In genomic region chr11:73387594-73388021, GRCh38 we compare ENCODE assay signal across 11 cellular contexts. TPM values are rescaled to one million over a fixed set of nuclear protein-coding genes. Genes with fewer than 3 reads are reported as not detected.
A peak's percentile ranks its signal among the peaks of the same experiment; 100 is the strongest.
DNase-seq lines count a peak whose midpoint lies in the region; ATAC-seq and TF ChIP-seq lines count a peak whose summit lies in the region.
"Had no signal": no experiment of that assay in that cellular context is flagged by ENCODE, and none has a peak within 500 bp of the region (broad histone marks: within the 10 kb centered on the region; RNA-seq: fewer than 3 reads in every experiment).

No MANE protein-coding gene starts in this region.

- no peak for ATAC-seq in effector memory CD8-positive, alpha-beta T cell (replicated peaks)
- peak; percentile 79 to 81 for ATAC-seq in gastrocnemius medialis

- no peaks in the 10 kb centered on the region for H3K9me3 Mint-ChIP-seq in activated CD4-positive, alpha-beta T cell treated with anti-CD3 and anti-CD28 coated beads, Interleukin-2, amount 10 ng/mL, durations not matched to agents 7 days and 5 days
- H3K9me3 Mint-ChIP-seq in activated CD4-positive, alpha-beta T cell treated with anti-CD3 and anti-CD28 coated beads, Interleukin-2, amount 10 ng/mL, durations not matched to agents 24 days and 14 days: no peaks in the 10 kb centered on the region
- no peaks in the 10 kb centered on the region for H3K9me3 Mint-ChIP-seq in effector memory CD8-positive, alpha-beta T cell

- TF ChIP-seq POLR2A in gastrocnemius medialis (IDR thresholded peaks at IDR 0.05) (peak; percentile 6 to 17), vagina (IDR thresholded peaks at IDR 0.05) (no peak)

- intact Hi-C loops in activated CD4-positive, alpha-beta T cell treated with anti-CD3 and anti-CD28 coated beads, Interleukin-2, amount 10 ng/mL, durations not matched to agents 24 days and 14 days (cut with micrococcal nuclease): no loop called here
- intact Hi-C loops in gastrocnemius medialis (cut with DNase I; ENCODE audit: low total_unique reads) (loop anchor here (10.0 kb wide), 1 partner anchor 627 kb away; no protein-coding TSS in a partner anchor), vagina (cut with DNase I) (no loop called here)

- H3K4me3 ChIP-seq in gastrocnemius medialis (peak overlapping the region in 2 of 4 donors; percentile 5 to 10), vagina (no peak overlapping the region)
- H3K4me3 ChIP-seq: HAP-1, uterus had no signal

- no peak for DNase-seq in activated CD4-positive, alpha-beta T cell treated with anti-CD3 and anti-CD28 coated beads, Interleukin-2, amount 10 ng/mL, durations not matched to agents 7 days and 5 days
- no peak for DNase-seq in activated CD4-positive, alpha-beta T cell treated with anti-CD3 and anti-CD28 coated beads, Interleukin-2, amount 10 ng/mL, durations not matched to agents 24 days and 14 days
- peak; percentile 41 for DNase-seq in NCI-H69 (lab: John Stamatoyannopoulos, UW)
- DNase-seq in effector memory CD8-positive, alpha-beta T cell: no peak
- peak; percentile 83 to 97 for DNase-seq in gastrocnemius medialis
- no peak for DNase-seq in UCSD-AML1 (lab: John Stamatoyannopoulos, UW; ENCODE audit: unreplicated experiment)
- DNase-seq in HuH-7.5 (ENCODE audit: low spot score): no peak
- DNase-seq in vagina (ENCODE audit: extremely low spot score in 2 of 2): no peak
- DNase-seq: stimulated activated CD4-positive, alpha-beta T cell treated with anti-CD3 and anti-CD28 coated beads, Interleukin-2, amount 100 ng/mL, for 24 hours; uterus had no signal

- peak overlapping the region; percentile 89 for H3K27ac Mint-ChIP-seq in activated CD4-positive, alpha-beta T cell treated with anti-CD3 and anti-CD28 coated beads, Interleukin-2, amount 10 ng/mL, durations not matched to agents 7 days and 5 days
- H3K27ac Mint-ChIP-seq in activated CD4-positive, alpha-beta T cell treated with anti-CD3 and anti-CD28 coated beads, Interleukin-2, amount 10 ng/mL, durations not matched to agents 24 days and 14 days: no peak overlapping the region
- H3K27ac Mint-ChIP-seq in effector memory CD8-positive, alpha-beta T cell: peak overlapping the region; percentile 64 to 89

- in situ Hi-C loops in gastrocnemius medialis (cut with MboI; ENCODE audit: low sequenced_read_pairs in 4 of 4): no loop called here

- H3K27me3 ChIP-seq in gastrocnemius medialis: no peaks in the 10 kb centered on the region
- no peaks in the 10 kb centered on the region for H3K27me3 ChIP-seq in vagina
- H3K27me3 ChIP-seq: uterus had no signal

- CTCF ChIA-PET in activated CD4-positive, alpha-beta T cell treated with anti-CD3 and anti-CD28 coated beads, Interleukin-2, amount 10 ng/mL, durations not matched to agents 7 days and 5 days (lab: Charles Lee): interaction anchor here (1.4 kb wide), 1 partner anchor 239 kb away, joined by 3 read pairs; no protein-coding TSS in a partner anchor

- no peaks in the 10 kb centered on the region for H3K27me3 Mint-ChIP-seq in activated CD4-positive, alpha-beta T cell treated with anti-CD3 and anti-CD28 coated beads, Interleukin-2, amount 10 ng/mL, durations not matched to agents 7 days and 5 days
- no peaks in the 10 kb centered on the region for H3K27me3 Mint-ChIP-seq in activated CD4-positive, alpha-beta T cell treated with anti-CD3 and anti-CD28 coated beads, Interleukin-2, amount 10 ng/mL, durations not matched to agents 24 days and 14 days
- no peaks in the 10 kb centered on the region for H3K27me3 Mint-ChIP-seq in effector memory CD8-positive, alpha-beta T cell

- H3K36me3 Mint-ChIP-seq in activated CD4-positive, alpha-beta T cell treated with anti-CD3 and anti-CD28 coated beads, Interleukin-2, amount 10 ng/mL, durations not matched to agents 7 days and 5 days (ENCODE audit: low read depth): peaks cover 8% of the 10 kb centered on the region
- H3K36me3 Mint-ChIP-seq in activated CD4-positive, alpha-beta T cell treated with anti-CD3 and anti-CD28 coated beads, Interleukin-2, amount 10 ng/mL, durations not matched to agents 24 days and 14 days (ENCODE audit: low read depth): peaks cover 9% of the 10 kb centered on the region
- H3K36me3 Mint-ChIP-seq in effector memory CD8-positive, alpha-beta T cell (ENCODE audit: insufficient read depth): peaks cover 94% of the 10 kb centered on the region

- H3K4me1 ChIP-seq in gastrocnemius medialis (peaks cover 74 to 87% of the 10 kb centered on the region in 2 donors), vagina (peaks cover 66% of the 10 kb centered on the region)
- H3K4me1 ChIP-seq: uterus had no signal

- TF ChIP-seq CTCF in gastrocnemius medialis (IDR thresholded peaks at IDR 0.05 in 4 of 5, conservative IDR thresholded peaks at IDR 0.05 in 1 of 5) (peak in 2 of 5 experiments; percentile 45 to 54), vagina (IDR thresholded peaks at IDR 0.05) (no peak)

- POLR2A ChIA-PET in activated CD4-positive, alpha-beta T cell treated with anti-CD3 and anti-CD28 coated beads, Interleukin-2, amount 10 ng/mL, durations not matched to agents 7 days and 5 days (lab: Charles Lee): no interaction called here

- peaks cover 59% of the 10 kb centered on the region for H3K4me1 Mint-ChIP-seq in activated CD4-positive, alpha-beta T cell treated with anti-CD3 and anti-CD28 coated beads, Interleukin-2, amount 10 ng/mL, durations not matched to agents 7 days and 5 days
- H3K4me1 Mint-ChIP-seq in activated CD4-positive, alpha-beta T cell treated with anti-CD3 and anti-CD28 coated beads, Interleukin-2, amount 10 ng/mL, durations not matched to agents 24 days and 14 days: peaks cover 47% of the 10 kb centered on the region
- H3K4me1 Mint-ChIP-seq in effector memory CD8-positive, alpha-beta T cell (ENCODE audit: low read depth in 2 of 2): peaks cover 41 to 50% of the 10 kb centered on the region in 2 donors

- H3K36me3 ChIP-seq in gastrocnemius medialis (peaks cover 0 to 4% of the 10 kb centered on the region in 2 donors), vagina (no peaks in the 10 kb centered on the region)
- H3K36me3 ChIP-seq: HAP-1, uterus had no signal

- no peak overlapping the region for H3K4me3 Mint-ChIP-seq in activated CD4-positive, alpha-beta T cell treated with anti-CD3 and anti-CD28 coated beads, Interleukin-2, amount 10 ng/mL, durations not matched to agents 7 days and 5 days
- no peak overlapping the region for H3K4me3 Mint-ChIP-seq in activated CD4-positive, alpha-beta T cell treated with anti-CD3 and anti-CD28 coated beads, Interleukin-2, amount 10 ng/mL, durations not matched to agents 24 days and 14 days
- H3K4me3 Mint-ChIP-seq in effector memory CD8-positive, alpha-beta T cell: peak overlapping the region in 1 of 2 donors; percentile 55

- H3K27ac ChIP-seq in gastrocnemius medialis: peak overlapping the region; percentile 87 to 99 (median 98)
- H3K27ac ChIP-seq in vagina: no peak overlapping the region
- H3K27ac ChIP-seq: uterus had no signal

- H3K9me3 ChIP-seq in gastrocnemius medialis (no peaks in the 10 kb centered on the region), vagina (no peaks in the 10 kb centered on the region)
- H3K9me3 ChIP-seq: HAP-1, uterus had no signal

RNA-seq across cellular contexts. Expression of gene RELT, which starts 11.4 kb away (rescaled TPM):
- total RNA-seq in activated CD4-positive, alpha-beta T cell treated with anti-CD3 and anti-CD28 coated beads, Interleukin-2, amount 10 ng/mL, durations not matched to agents 7 days and 5 days: 10 to 100 TPM; 22.0 to 24.6 TPM
- 35.0 and 38.5 TPM in 2 replicates for total RNA-seq in activated CD4-positive, alpha-beta T cell treated with anti-CD3 and anti-CD28 coated beads, Interleukin-2, amount 10 ng/mL, durations not matched to agents 24 days and 14 days
- 10 to 100 TPM; 18.5 to 63.5 (median 36.7) TPM for total RNA-seq in gastrocnemius medialis
- total RNA-seq in vagina: 6.1 TPM

Comparison
In these comparisons a context has a peak if more than half of its experiments do, and no peak if none do; other contexts are left out.
1. DNase-seq: peak in NCI-H69 (single experiment) and gastrocnemius medialis (2 of 2); none in activated CD4-positive, alpha-beta T cell treated with anti-CD3 and anti-CD28 coated beads, Interleukin-2, amount 10 ng/mL, durations not matched to agents 7 days and 5 days (single experiment), activated CD4-positive, alpha-beta T cell treated with anti-CD3 and anti-CD28 coated beads, Interleukin-2, amount 10 ng/mL, durations not matched to agents 24 days and 14 days (single experiment), effector memory CD8-positive, alpha-beta T cell (0 of 3), UCSD-AML1 (single experiment), HuH-7.5 (single experiment) and vagina (0 of 2).
2. POLR2A ChIP-seq: peak in gastrocnemius medialis (2 of 2); none in vagina (0 of 2).